In the genomic region with DNA sequence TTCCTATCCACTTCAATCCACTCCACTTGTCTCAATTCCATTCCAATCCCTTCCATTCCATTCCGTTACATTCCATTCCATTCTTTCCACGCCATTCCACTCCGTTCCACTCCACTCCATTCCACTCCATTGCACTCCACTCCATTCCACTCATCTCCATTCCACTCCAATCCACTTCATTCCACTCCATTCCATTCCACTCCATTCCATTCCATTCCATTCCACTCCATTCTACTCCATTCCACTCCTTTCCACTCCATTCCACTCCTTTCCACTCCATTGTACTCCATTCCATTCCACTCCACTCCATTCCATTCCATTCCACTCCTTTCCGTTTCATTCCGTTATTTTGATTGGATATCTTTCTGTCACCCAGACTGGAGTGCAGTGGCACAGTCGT, we compare ENCODE assay signal across 34 cellular contexts.
"Had no signal": no experiment of that assay in that cellular context is flagged by ENCODE, and none has a peak within 500 bp of the region (broad histone marks: within the 10 kb centered on the region; RNA-seq: fewer than 3 reads in every experiment).

No MANE protein-coding gene starts in this region.

- H3K36me3 ChIP-seq: MG63 had no signal

- H3K27me3 ChIP-seq: MG63 had no signal

- DNase-seq: Karpas-422, Kasumi-1, KG1, MG63, MM.1S, MV-4-11, NCI-H1048, NCI-H1092, NCI-H1092 treated with DMSO at 0.1 percent for 48 hours, NCI-H1105, NCI-H1105 treated with DMSO at 0.1 percent for 48 hours, NCI-H1417, NCI-H1417 treated with DMSO at 0.1 percent for 48 hours, NCI-H1436, NCI-H1436 treated with DMSO at 0.1 percent for 48 hours, NCI-H146, NCI-H1694, NCI-H1694 treated with DMSO at 0.1 percent for 48 hours, NCI-H187, NCI-H187 treated with DMSO at 0.1 percent for 48 hours, NCI-H1930, NCI-H2029, NCI-H2029 treated with DMSO at 0.1 percent for 48 hours, NCI-H2081, NCI-H2081 treated with DMSO at 0.1 percent for 48 hours, NCI-H2107, NCI-H2171, NCI-H2171 treated with DMSO at 0.1 percent for 48 hours, NCI-H2227 treated with DMSO at 0.1 percent for 48 hours, NCI-H226, NCI-H345, NCI-H446, NCI-H446 treated with DMSO at 0.1 percent for 48 hours had no signal

- H3K27ac ChIP-seq: KMS-11 had no signal

- H3K9me3 ChIP-seq: MG63 had no signal

- H3K4me3 ChIP-seq: MG63 had no signal
